Comparison of ENCODE assay signal across 21 cellular contexts in genomic region chr1:64539279-64539678, GRCh38.
DNase-seq lines count a peak whose midpoint lies in the region; ATAC-seq and TF ChIP-seq lines count a peak whose summit lies in the region.
"Had no signal": no experiment of that assay in that cellular context is flagged by ENCODE, and none has a peak within 500 bp of the region (broad histone marks: within the 10 kb centered on the region; RNA-seq: fewer than 3 reads in every experiment).

No MANE protein-coding gene starts in this region.

- H3K79me2 ChIP-seq in GM23338 (replicated peaks; ENCODE audit: insufficient read depth) (peaks cover 100% of the 10 kb centered on the region), hepatocyte (peaks cover 73% of the 10 kb centered on the region)

- H3F3A ChIP-seq in GM23338 (replicated peaks; ENCODE audit: low read depth): 0 out of 2 replicates have a peak, but pooled peaks cover 5% of the 10 kb centered on the region

- no peaks in the 10 kb centered on the region for H3K9me3 Mint-ChIP-seq in GM23338

- H3K4me1 ChIP-seq in GM23338 (ENCODE audit: insufficient read depth) (peaks cover 60% of the 10 kb centered on the region), hepatocyte (ENCODE audit: insufficient read depth) (peaks cover 46% of the 10 kb centered on the region), stomach (peaks cover 24 to 67% (median 50%) of the 10 kb centered on the region in 4 donors)
- H3K4me1 ChIP-seq: SJSA1 had no signal

- H2AFZ ChIP-seq in GM23338 (no peak overlapping the region), hepatocyte (no peak overlapping the region)

- H3K27ac ChIP-seq in GM23338 (ENCODE audit: low read depth) (no peak overlapping the region), SK-N-MC (peak overlapping the region; percentile 93), hepatocyte (peak overlapping the region; percentile 87), stomach (peak overlapping the region in 3 of 5 donors; percentile 15 to 86 (median 68))
- H3K27ac ChIP-seq: colonic mucosa, SJSA1 had no signal

- no peak for TF ChIP-seq EP300 in stomach (IDR thresholded peaks at IDR 0.05)

- H3K4me3 ChIP-seq in GM23338 (no peak overlapping the region), SK-N-MC (peak overlapping the region; percentile 68), hepatocyte (no peak overlapping the region), stomach (no peak overlapping the region)
- H3K4me3 ChIP-seq: colonic mucosa, GM12878, SJSA1 had no signal

- no peaks in the 10 kb centered on the region for H3K27me3 Mint-ChIP-seq in GM23338 (ENCODE audit: insufficient read depth, low read depth, poor library complexity)

- intact Hi-C loops in stomach (cut with DNase I; ENCODE audit: low total_unique reads): no loop called here

- H3K9me2 ChIP-seq in GM23338 (ENCODE audit: insufficient read depth): no peaks in the 10 kb centered on the region
- no peaks in the 10 kb centered on the region for H3K9me2 ChIP-seq in hepatocyte (replicated peaks; ENCODE audit: insufficient read depth)

- no peak for TF ChIP-seq POLR2A in stomach (IDR thresholded peaks at IDR 0.05)

- H3K4me2 ChIP-seq in GM23338 (peak overlapping the region; percentile 60; the same call in 1 of the 2 replicates), hepatocyte (peak overlapping the region; percentile 69)

- H3K36me3 Mint-ChIP-seq in GM23338 (ENCODE audit: low read depth): peaks cover 8% of the 10 kb centered on the region
- H3K36me3 Mint-ChIP-seq: natural killer cell treated with Interleukin-12 subunit alpha and Interleukin-12 subunit beta and Interleukin-15 and Interleukin-18, amount 100 ng/mL, for 72 hours had no signal

- no peak overlapping the region for H3K4me3 Mint-ChIP-seq in GM23338
- H3K4me3 Mint-ChIP-seq: activated CD8-positive, alpha-beta memory T cell treated with anti-CD3 and anti-CD28 coated beads, Interleukin-2, amount 10 ng/mL, durations not matched to agents 7 days and 5 days; natural killer cell treated with Interleukin-12 subunit alpha and Interleukin-12 subunit beta and Interleukin-15 and Interleukin-18, amount 100 ng/mL, for 72 hours had no signal

- H3K27me3 ChIP-seq in GM23338 (ENCODE audit: insufficient read depth) (no peaks in the 10 kb centered on the region), hepatocyte (no peaks in the 10 kb centered on the region), stomach (no peaks in the 10 kb centered on the region)
- H3K27me3 ChIP-seq: colonic mucosa had no signal

- H3K9me3 ChIP-seq in SK-N-MC (ENCODE audit: low read depth, low read length): no peaks in the 10 kb centered on the region
- H3K9me3 ChIP-seq in hepatocyte (ENCODE audit: low read depth): no peaks in the 10 kb centered on the region
- no peaks in the 10 kb centered on the region for H3K9me3 ChIP-seq in stomach
- H3K9me3 ChIP-seq: colonic mucosa, SJSA1 had no signal

- WGBS in hepatocyte (ENCODE audit: low lambda C conversion rate, missing lambda C conversion rate): 48% methylated on average over 3 of the region's 3 CpGs
- 21 to 42% (median 27%) methylated on average over 3 of the region's 3 CpGs for WGBS in stomach, 5 donors

- DNase-seq in GM23338 (ENCODE audit: low spot score): no peak
- no peak for DNase-seq in SK-N-MC (ENCODE audit: low read depth, low spot score)
- DNase-seq in hepatocyte (ENCODE audit: low spot score): no peak
- no peak for DNase-seq in stomach
- no peak for DNase-seq in pons (ENCODE audit: low spot score)
- no peak for DNase-seq in NOMO-1 treated with dmso at 0.1 percent for 144 hours (lab: John Stamatoyannopoulos, UW; ENCODE audit: unreplicated experiment)
- DNase-seq in EL: no peak
- DNase-seq: activated CD4-positive, alpha-beta T cell treated with anti-CD3 and anti-CD28 coated beads for 1 hour; activated CD8-positive, alpha-beta memory T cell treated with anti-CD3 and anti-CD28 coated beads, Interleukin-2, amount 10 ng/mL, durations not matched to agents 7 days and 5 days; activated effector memory CD4-positive, alpha-beta T cell treated with anti-CD3 and anti-CD28 coated beads, Interleukin-2, amount 50 U/mL, for 16 hours; Calu3; GDM1; mammary epithelial cell; NCI-H1930; PC-3; stimulated activated naive CD4-positive, alpha-beta T cell treated with Interleukin-2 at 50 U/mL for 16 hours; T1000 had no signal

- H3K4me1 Mint-ChIP-seq in GM23338: peaks cover 75% of the 10 kb centered on the region

- no peaks in the 10 kb centered on the region for H3K36me3 ChIP-seq in GM23338 (ENCODE audit: insufficient read depth)
- H3K36me3 ChIP-seq in SK-N-MC (ENCODE audit: insufficient read depth, low read length): 0 out of 2 replicates have a peak, but pooled peaks cover 6% of the 10 kb centered on the region
- H3K36me3 ChIP-seq in hepatocyte (replicated peaks; ENCODE audit: insufficient read depth, low read depth): no peaks in the 10 kb centered on the region
- H3K36me3 ChIP-seq in stomach: no peaks in the 10 kb centered on the region
- H3K36me3 ChIP-seq: colonic mucosa, SJSA1 had no signal

- no peak for ATAC-seq in GM23338
- ATAC-seq: activated CD8-positive, alpha-beta memory T cell treated with anti-CD3 and anti-CD28 coated beads, Interleukin-2, amount 10 ng/mL, durations not matched to agents 7 days and 5 days; GM12878; natural killer cell treated with Interleukin-12 subunit alpha and Interleukin-12 subunit beta and Interleukin-15 and Interleukin-18, amount 100 ng/mL, for 72 hours; PC-3 had no signal

- H3K9ac ChIP-seq in SK-N-MC (ENCODE audit: insufficient read length): peak overlapping the region; percentile 55

- H4K20me1 ChIP-seq in GM23338 (replicated peaks; ENCODE audit: insufficient read depth) (peaks cover 31% of the 10 kb centered on the region), hepatocyte (ENCODE audit: insufficient read depth, poor library complexity, severe bottlenecking) (no peaks in the 10 kb centered on the region)

- no peak overlapping the region for H3K27ac Mint-ChIP-seq in GM23338
- H3K27ac Mint-ChIP-seq: activated CD8-positive, alpha-beta memory T cell treated with anti-CD3 and anti-CD28 coated beads, Interleukin-2, amount 10 ng/mL, durations not matched to agents 7 days and 5 days; natural killer cell treated with Interleukin-12 subunit alpha and Interleukin-12 subunit beta and Interleukin-15 and Interleukin-18, amount 100 ng/mL, for 72 hours had no signal

- TF ChIP-seq CTCF in GM23338 (conservative IDR thresholded peaks at IDR 0.05; ENCODE audit: low read depth in 2 of 2): no peak
- TF ChIP-seq CTCF in hepatocyte (IDR thresholded peaks at IDR 0.05; ENCODE audit: poor library complexity): no peak
- TF ChIP-seq CTCF in stomach (IDR thresholded peaks at IDR 0.05): no peak

TF ChIP-seq in GM23338, 12 proteins besides CTCF, POLR2A, EP300 and RAD21:
- TF ChIP-seq EZH2phosphoT487 (IDR thresholded peaks at IDR 0.05; ENCODE audit: unreplicated experiment) (no peak), REST (IDR thresholded peaks at IDR 0.05; ENCODE audit: unreplicated experiment) (no peak), POLR2AphosphoS5 (IDR thresholded peaks at IDR 0.05; ENCODE audit: low read depth) (no peak), ZNF114 (CRISPR knock-in tag; IDR thresholded peaks at IDR 0.05) (no peak), ZNF331 (CRISPR knock-in tag; IDR thresholded peaks at IDR 0.05; ENCODE audit: low read depth) (no peak), EZH2 (IDR thresholded peaks at IDR 0.05; ENCODE audit: low read depth, unreplicated experiment) (no peak)
